Comparison of ENCODE assay signal across 8 cellular contexts in genomic region chr4:24488399-24489164, GRCh38.
A peak's percentile ranks its signal among the peaks of the same experiment; 100 is the strongest.
DNase-seq lines count a peak whose midpoint lies in the region; ATAC-seq, FAIRE-seq and TF ChIP-seq lines count a peak whose summit lies in the region.

No MANE protein-coding gene starts in this region.

- H3K4me1 Mint-ChIP-seq in T-helper 17 cell = peaks cover 3% of the 10 kb centered on the region

- intact Hi-C loops in GM12878 (cut with micrococcal nuclease; ENCODE audit: unreplicated experiment) = loop anchor here (1.0 to 5.0 kb wide), 3 partner anchors 199 to 659 kb away; no protein-coding TSS in a partner anchor

- no TSS peak for BruUV-seq in GM12878 (replicated peaks; lab: Mats Ljungman, UMichigan)

- in situ Hi-C loops in GM12878 (cut with MboI) = loop anchor here (5.0 kb wide), 1 partner anchor 199 kb away; no protein-coding TSS in a partner anchor

- POLR2A ChIA-PET in GM12878 (lab: Charles Lee) = no interaction called here

- no peaks in the 10 kb centered on the region for H3K4me1 ChIP-seq in GM12878 (ENCODE audit: control insufficient read depth, insufficient read depth, low read length)

- no peak for TF ChIP-seq EP300 in GM12878 (IDR thresholded peaks at IDR 0.05; ENCODE audit: borderline replicate concordance in 1 of 2, control insufficient read depth in 1 of 2, low read depth in 2 of 2, low read length in 2 of 2)

- peak; percentile 68 for ATAC-seq in GM21786 (IDR thresholded peaks at IDR 0.05; ENCODE audit: unreplicated experiment)
- peak; percentile 62 for ATAC-seq in T-helper 17 cell
- ATAC-seq in GM12878 = peak; percentile 99

- CTCF ChIA-PET in GM12878 (lab: Yijun Ruan, JAX) = interaction anchor here (0.7 to 3.7 kb wide), 10 partner anchors 11 to 879 kb away, joined by 3 to 51 read pairs (median 3); no protein-coding TSS in a partner anchor

- TF ChIP-seq POLR2A in GM12878 (IDR thresholded peaks at IDR 0.05; ENCODE audit: low read depth, low read length) = no peak

- H3K27ac Mint-ChIP-seq in T-helper 17 cell = no peak overlapping the region

- no peaks in the 10 kb centered on the region for H3K36me3 ChIP-seq in GM12878 (ENCODE audit: control insufficient read depth in 2 of 2, insufficient read depth in 2 of 2, low read length in 1 of 2)

- DNase-seq in GM03348 (ENCODE audit: low spot score) (peak; percentile 89), T-helper 17 cell (peak; percentile 33 to 52 (median 50)), GM12878 (ENCODE audit: low read depth, low spot score) (peak; percentile 5), dedifferentiated amniotic fluid mesenchymal stem cell (ENCODE audit: extremely low spot score) (no peak)
- DNase-seq in stimulated activated CD4-positive, alpha-beta T cell treated with anti-CD3 and anti-CD28 coated beads, Interleukin-2, amount 100 ng/mL, for 4 hours (ENCODE audit: low read depth) = peak; percentile 18

- no peak overlapping the region for H3K4me2 ChIP-seq in GM12878 (ENCODE audit: control insufficient read depth, insufficient read depth)

- H3K27ac ChIP-seq in GM12878 (ENCODE audit: control insufficient read depth, insufficient read depth) = no peak overlapping the region

- no peak overlapping the region for H3K4me3 Mint-ChIP-seq in T-helper 17 cell

- H3K27me3 Mint-ChIP-seq in T-helper 17 cell = peaks cover 45% of the 10 kb centered on the region

- RAD21 ChIA-PET in GM12878 (lab: Charles Lee; ENCODE audit: unreplicated experiment) = interaction anchor here (1.1 kb wide), 1 partner anchor 162 kb away, joined by 3 read pairs; no protein-coding TSS in a partner anchor

- H4K20me1 ChIP-seq in GM12878 (ENCODE audit: control insufficient read depth, insufficient read depth) = no peaks in the 10 kb centered on the region

- H3K36me3 Mint-ChIP-seq in T-helper 17 cell (ENCODE audit: low read depth) = no peaks in the 10 kb centered on the region

- FAIRE-seq in GM12878 (lab: Jason Lieb, UNC) (no peak), islet of Langerhans (lab: Jason Lieb, UNC) (peak; percentile 78)

- H3K4me3 ChIP-seq in GM12878 = no peak overlapping the region

- SMC1A ChIA-PET in GM12878 (lab: Charles Lee; ENCODE audit: uncharacterized antibody, unreplicated experiment) = interaction anchor here (0.7 to 1.4 kb wide), 7 partner anchors 13 to 561 kb away, joined by 3 to 5 read pairs (median 4); no protein-coding TSS in a partner anchor

- H3K9me3 ChIP-seq in T-helper 17 cell (ENCODE audit: control insufficient read depth, low read length, poor library complexity, severe bottlenecking) (no peaks in the 10 kb centered on the region), GM12878 (replicated peaks; ENCODE audit: control insufficient read depth, insufficient read depth, low read length) (no peaks in the 10 kb centered on the region)

- H3K27me3 ChIP-seq in GM12878 (replicated peaks in 1 of 2; ENCODE audit: control insufficient read depth in 2 of 2, insufficient read depth in 2 of 2, low read length in 1 of 2) = no peaks in the 10 kb centered on the region

- no peak overlapping the region for H3K9ac ChIP-seq in GM12878 (ENCODE audit: control insufficient read depth, insufficient read depth, low read length)

- 10% methylated on average over 15 of the region's 15 CpGs for WGBS in GM12878 (ENCODE audit: insufficient coverage, insufficient replicate concordance, low lambda C conversion rate, missing lambda C conversion rate)

- TF ChIP-seq CTCF in LNCAP (IDR thresholded peaks at IDR 0.05) (peak; percentile 86), GM12878 (IDR thresholded peaks at IDR 0.05 in 2 of 3, conservative IDR thresholded peaks at IDR 0.05 in 1 of 3; ENCODE audit: control insufficient read depth in 2 of 3, extremely low read depth in 1 of 3, insufficient read depth in 1 of 3, low read depth in 3 of 3, low read length in 3 of 3) (peak; percentile 82 to 94 (median 88); a peak in 5 of 6 replicates)

- no peaks in the 10 kb centered on the region for H3K79me2 ChIP-seq in GM12878 (ENCODE audit: control insufficient read depth, insufficient read depth, low read length)

- H2AFZ ChIP-seq in GM12878 (ENCODE audit: control insufficient read depth, low read depth, low read length) = no peak overlapping the region

- TF ChIP-seq RAD21 in GM12878 (IDR thresholded peaks at IDR 0.05; ENCODE audit: insufficient read depth, low read depth, low read length) = peak; percentile 79

TF ChIP-seq in GM12878, 131 proteins besides CTCF, POLR2A, EP300 and RAD21:
- TF ChIP-seq YY1 (IDR thresholded peaks at IDR 0.05; ENCODE audit: low read depth, low read length) (0 out of 2 replicates have a peak, but pooled peaks have one; percentile 20), IRF4 (IDR thresholded peaks at IDR 0.05; ENCODE audit: low read depth, low read length) (0 out of 2 replicates have a peak, but pooled peaks have one; percentile 20), CHD2 (IDR thresholded peaks at IDR 0.05; ENCODE audit: borderline replicate concordance, low read depth, low read length) (no peak), SMC3 (IDR thresholded peaks at IDR 0.05; ENCODE audit: borderline replicate concordance, low read length) (peak; percentile 71; the same call in 1 of the 2 replicates)
